ENCODE assay signal across 22 cellular contexts in genomic region chr12:102053062-102053349, GRCh38. TPM values are rescaled to one million over a fixed set of nuclear protein-coding genes. Genes with fewer than 3 reads are reported as not detected.
DNase-seq lines count a peak whose midpoint lies in the region; ATAC-seq, FAIRE-seq and TF ChIP-seq lines count a peak whose summit lies in the region.
"Had no signal": no experiment of that assay in that cellular context is flagged by ENCODE, and none has a peak within 500 bp of the region (broad histone marks: within the 10 kb centered on the region; RNA-seq: fewer than 3 reads in every experiment).

No MANE protein-coding gene starts in this region.

- TF ChIP-seq POLR2A in H1 (IDR thresholded peaks at IDR 0.05; ENCODE audit: control extremely low read depth in 1 of 2, low read depth in 2 of 2, low read length in 2 of 2) = no peak
- no peak for TF ChIP-seq POLR2A in sigmoid colon (IDR thresholded peaks at IDR 0.05)

- no peaks in the 10 kb centered on the region for H3K79me1 ChIP-seq in H1 (ENCODE audit: low read depth, low read length)

- no peak overlapping the region; the same call in 1 of the 2 replicates for H2BK5ac ChIP-seq in H1 (ENCODE audit: low read depth, low read length)

- H3K4me3 ChIP-seq in Caco-2 (ENCODE audit: low read depth, low read length) = no peak overlapping the region
- no peak overlapping the region for H3K4me3 ChIP-seq in H1 (ENCODE audit: extremely low read depth in 1 of 4, insufficient read depth in 2 of 4, low read depth in 3 of 4, low read length in 4 of 4)
- H3K4me3 ChIP-seq in sigmoid colon = no peak overlapping the region
- H3K4me3 ChIP-seq: MG63 had no signal

- no peak for TF ChIP-seq EP300 in H1 (IDR thresholded peaks at IDR 0.05; ENCODE audit: borderline replicate concordance in 1 of 2, low read depth in 2 of 2, low read length in 2 of 2)
- TF ChIP-seq EP300 in sigmoid colon (IDR thresholded peaks at IDR 0.05) = no peak

- H4K20me1 ChIP-seq in H1 (replicated peaks in 1 of 2; ENCODE audit: control insufficient read depth in 1 of 2, insufficient read depth in 2 of 2, low read length in 2 of 2) = no peaks in the 10 kb centered on the region

- no TSS peak for BruUV-seq in Caco-2 (replicated peaks; lab: Mats Ljungman, UMichigan)

- no peaks in the 10 kb centered on the region for H3K23me2 ChIP-seq in H1 (ENCODE audit: low read depth, low read length)

- no peaks in the 10 kb centered on the region for H3K79me2 ChIP-seq in H1 (ENCODE audit: control insufficient read depth in 1 of 2, insufficient read depth in 2 of 2, low read length in 2 of 2)

- no peak for DNase-seq in activated naive CD4-positive, alpha-beta T cell treated with Interleukin-2 at 50 U/mL for 16 hours
- DNase-seq in Caco-2 = no peak
- DNase-seq in H1 (ENCODE audit: low read depth in 1 of 2, low spot score in 2 of 2) = no peak
- DNase-seq in sigmoid colon = peak; percentile 63
- DNase-seq in osteocyte (ENCODE audit: extremely low spot score, unreplicated experiment) = no peak
- no peak for DNase-seq in foreskin keratinocyte
- no peak for DNase-seq in A172 (ENCODE audit: low spot score)
- DNase-seq: ACHN; CD4-positive, CD25-positive, alpha-beta regulatory T cell; DMS53; GOT3; KG1; MG63; NCI-H1694; NCI-H2029 treated with DMSO at 0.1 percent for 48 hours; NCI-H2227 treated with DMSO at 0.1 percent for 48 hours; NCI-H69; SK-N-SH had no signal

- H2AFZ ChIP-seq in H1 (ENCODE audit: low read length) = no peak overlapping the region

- no peak overlapping the region for H3K56ac ChIP-seq in H1 (replicated peaks; ENCODE audit: insufficient read length, low read depth, low read length)

- peaks cover 32% of the 10 kb centered on the region for H3K36me3 Mint-ChIP-seq in activated naive CD4-positive, alpha-beta T cell treated with anti-CD3 and anti-CD28 coated beads, Interleukin-2, amount 50 U/mL, for 24 hours
- H3K36me3 Mint-ChIP-seq in Caco-2 (ENCODE audit: insufficient read depth, unreplicated experiment) (peaks cover 25% of the 10 kb centered on the region), osteocyte (ENCODE audit: unreplicated experiment) (peaks cover 38% of the 10 kb centered on the region)

- H2BK12ac ChIP-seq in H1 (ENCODE audit: low read depth, low read length) = no peak overlapping the region

- H2BK15ac ChIP-seq in H1 (ENCODE audit: low read length) = no peak overlapping the region

- no peak overlapping the region for H3K27ac ChIP-seq in H1 (ENCODE audit: low read depth, low read length)
- H3K27ac ChIP-seq in sigmoid colon = no peak overlapping the region
- H3K27ac ChIP-seq in foreskin keratinocyte = no peak overlapping the region
- H3K27ac ChIP-seq: 22Rv1 had no signal

- POLR2A ChIA-PET in Caco-2 (lab: Charles Lee) (no interaction called here), H1 (lab: Charles Lee; ENCODE audit: partially characterized antibody) (interaction anchor here (1.6 kb wide), 1 partner anchor 8 kb away, joined by 6 read pairs; the partner anchor contains the start of gene WASHC3)

- no peak overlapping the region for H4K91ac ChIP-seq in H1 (replicated peaks; ENCODE audit: insufficient read length, low read length)

- TF ChIP-seq RAD21 in H1 (IDR thresholded peaks at IDR 0.05 in 1 of 2, conservative IDR thresholded peaks at IDR 0.05 in 1 of 2; ENCODE audit: low read depth in 2 of 2, low read length in 2 of 2) = no peak

- H3K27me3 ChIP-seq in Caco-2 (replicated peaks; ENCODE audit: control insufficient read depth, insufficient read depth, low read length) (no peaks in the 10 kb centered on the region), H1 (replicated peaks in 1 of 4; ENCODE audit: control insufficient read depth in 3 of 4, extremely low read depth in 1 of 4, insufficient read depth in 3 of 4, low read length in 3 of 4) (no peaks in the 10 kb centered on the region), sigmoid colon (no peaks in the 10 kb centered on the region), foreskin keratinocyte (no peaks in the 10 kb centered on the region)
- H3K27me3 ChIP-seq: MG63 had no signal

- no peak overlapping the region for H3K18ac ChIP-seq in H1 (ENCODE audit: extremely low read depth, low read length)

- H3K9me3 Mint-ChIP-seq in activated naive CD4-positive, alpha-beta T cell treated with anti-CD3 and anti-CD28 coated beads, Interleukin-2, amount 50 U/mL, for 24 hours = no peaks in the 10 kb centered on the region
- H3K9me3 Mint-ChIP-seq in Caco-2 (ENCODE audit: unreplicated experiment) = peaks cover 28% of the 10 kb centered on the region
- H3K9me3 Mint-ChIP-seq in osteocyte (ENCODE audit: unreplicated experiment) = no peaks in the 10 kb centered on the region

- H3K4me1 Mint-ChIP-seq in activated naive CD4-positive, alpha-beta T cell treated with anti-CD3 and anti-CD28 coated beads, Interleukin-2, amount 50 U/mL, for 24 hours = peaks cover 45% of the 10 kb centered on the region
- H3K4me1 Mint-ChIP-seq in Caco-2 (ENCODE audit: low read depth, unreplicated experiment) (peaks cover 25% of the 10 kb centered on the region), osteocyte (ENCODE audit: unreplicated experiment) (no peaks in the 10 kb centered on the region)

- H4K5ac ChIP-seq in H1 (ENCODE audit: insufficient read length, low read depth, low read length) = no peak overlapping the region

- H3K4me2 ChIP-seq in H1 (ENCODE audit: insufficient read depth in 1 of 2, low read depth in 2 of 2, low read length in 2 of 2) = no peak overlapping the region
- H3K4me2 ChIP-seq: SK-N-SH had no signal

- H2BK20ac ChIP-seq in H1 (ENCODE audit: low read length) = no peak overlapping the region

- H3K14ac ChIP-seq in H1 (ENCODE audit: insufficient read length) = no peak overlapping the region

- H3K27ac Mint-ChIP-seq in activated naive CD4-positive, alpha-beta T cell treated with anti-CD3 and anti-CD28 coated beads, Interleukin-2, amount 50 U/mL, for 24 hours = peak overlapping the region; percentile 46
- H3K27ac Mint-ChIP-seq in Caco-2 (ENCODE audit: unreplicated experiment) (peak overlapping the region; percentile 16), osteocyte (ENCODE audit: unreplicated experiment) (no peak overlapping the region)
- H3K27ac Mint-ChIP-seq: CD4-positive, CD25-positive, alpha-beta regulatory T cell had no signal

- no peaks in the 10 kb centered on the region for H3K27me3 Mint-ChIP-seq in activated naive CD4-positive, alpha-beta T cell treated with anti-CD3 and anti-CD28 coated beads, Interleukin-2, amount 50 U/mL, for 24 hours
- H3K27me3 Mint-ChIP-seq in Caco-2 (ENCODE audit: insufficient read depth, unreplicated experiment) (no peaks in the 10 kb centered on the region), osteocyte (ENCODE audit: unreplicated experiment) (no peaks in the 10 kb centered on the region)
- H3K27me3 Mint-ChIP-seq: CD4-positive, CD25-positive, alpha-beta regulatory T cell had no signal

- intact Hi-C loops in Caco-2 (cut with micrococcal nuclease; ENCODE audit: unreplicated experiment) (no loop called here), sigmoid colon (cut with DNase I) (no loop called here)

- H3K36me3 ChIP-seq in Caco-2 (ENCODE audit: control insufficient read depth, insufficient read depth, low read length) (no peaks in the 10 kb centered on the region), H1 (ENCODE audit: control insufficient read depth in 2 of 4, insufficient read depth in 4 of 4, low read length in 3 of 4) (no peaks in the 10 kb centered on the region), sigmoid colon (peaks cover 8 to 73% (median 13%) of the 10 kb centered on the region in 4 donors)

- no peak overlapping the region for H3K23ac ChIP-seq in H1 (ENCODE audit: insufficient read length)

- H4K8ac ChIP-seq in H1 (ENCODE audit: extremely low read depth, insufficient read depth, low read length) = peak overlapping the region; percentile 45; the same call in 1 of the 2 replicates

- TF ChIP-seq CTCF in Caco-2 (IDR thresholded peaks at IDR 0.05; ENCODE audit: insufficient read depth in 1 of 2, low read depth in 1 of 2, low read length in 1 of 2, severe bottlenecking in 1 of 2, unreplicated experiment in 1 of 2) (no peak), H1 (IDR thresholded peaks at IDR 0.05; ENCODE audit: control extremely low read depth in 1 of 3, insufficient read depth in 1 of 3, low read depth in 1 of 3, low read length in 3 of 3) (no peak), sigmoid colon (IDR thresholded peaks at IDR 0.05) (no peak), osteocyte (IDR thresholded peaks at IDR 0.05) (no peak), foreskin keratinocyte (conservative IDR thresholded peaks at IDR 0.05) (no peak)

- H3K4me3 Mint-ChIP-seq in activated naive CD4-positive, alpha-beta T cell treated with anti-CD3 and anti-CD28 coated beads, Interleukin-2, amount 50 U/mL, for 24 hours = no peak overlapping the region
- H3K4me3 Mint-ChIP-seq in Caco-2 (ENCODE audit: unreplicated experiment) (no peak overlapping the region), osteocyte (ENCODE audit: unreplicated experiment) (no peak overlapping the region)
- H3K4me3 Mint-ChIP-seq: CD4-positive, CD25-positive, alpha-beta regulatory T cell had no signal

- FAIRE-seq in H1 (lab: Jason Lieb, UNC) = no peak

- H2AK5ac ChIP-seq in H1 (ENCODE audit: low read depth, low read length) = no peak overlapping the region

- no peak overlapping the region for H2BK120ac ChIP-seq in H1 (replicated peaks; ENCODE audit: low read depth, low read length)

- no peak overlapping the region for H3K4ac ChIP-seq in H1 (replicated peaks; ENCODE audit: insufficient read length, low read depth, low read length)

- no peak for ATAC-seq in foreskin keratinocyte
- ATAC-seq: HCT116, Panc1 had no signal

- H3K9me3 ChIP-seq in Caco-2 (0 out of 2 replicates have a peak, but pooled peaks cover 3% of the 10 kb centered on the region), H1 (ENCODE audit: insufficient read depth in 2 of 2, low read depth in 1 of 2, low read length in 1 of 2) (no peaks in the 10 kb centered on the region), sigmoid colon (no peaks in the 10 kb centered on the region)
- H3K9me3 ChIP-seq: MG63, SK-N-SH had no signal

- CTCF ChIA-PET in Caco-2 (lab: Charles Lee) = no interaction called here
- CTCF ChIA-PET in H1 (lab: Charles Lee; ENCODE audit: partially characterized antibody) = interaction anchor here (1.4 to 1.5 kb wide), 2 partner anchors 11 to 21 kb away, joined by 3 read pairs; no protein-coding TSS in a partner anchor

- H3K9ac ChIP-seq in H1 (replicated peaks in 1 of 4; ENCODE audit: extremely low read depth in 1 of 4, low read depth in 3 of 4, low read length in 3 of 4) = no peak overlapping the region
- H3K9ac ChIP-seq: SK-N-SH had no signal

- H3K4me1 ChIP-seq in Caco-2 (peaks cover 17% of the 10 kb centered on the region), H1 (replicated peaks in 1 of 4; ENCODE audit: control insufficient read depth in 3 of 4, insufficient read depth in 4 of 4, low read length in 3 of 4) (no peaks in the 10 kb centered on the region), sigmoid colon (peaks cover 0 to 6% (median 0%) of the 10 kb centered on the region in 4 donors), foreskin keratinocyte (no peaks in the 10 kb centered on the region)

RNA-seq across cellular contexts. Expression of gene WASHC3, which starts 8.8 kb away (rescaled TPM):
- total RNA-seq in Caco-2 (2022) (40.4 and 43.2 TPM in 2 replicates), sigmoid colon (100 to 1,000 TPM in 1 of 4 donors, 10 to 100 TPM in 3; 90.0 to 115 (median 95.6) TPM), osteocyte (31.2 and 34.4 TPM in 2 replicates), foreskin keratinocyte (43.6 and 46.5 TPM in 2 replicates)
- total RNA-seq in H1 (2021; fragmentation: NEBNext Ultra II Directional; extraction: Animal tissue kit (Norgen Biotek cat#: 25700)) = 5.4 and 7.4 TPM in 2 replicates
- polyA plus RNA-seq in H1 (2011; rRNA removed) (4.6 and 8.3 TPM in 2 replicates), sigmoid colon (10 to 100 TPM; 45.0 to 52.0 (median 45.9) TPM), foreskin keratinocyte (52.4 and 57.3 TPM in 2 replicates)
- 9.2 TPM for polyA plus RNA-seq in H1 (2011; cell fraction: cytosol; rRNA removed)
- polyA plus RNA-seq in H1 (2011; cell fraction: nucleus; rRNA removed) = 5.0 TPM
- 6.5 to 9.1 TPM (median 7.9 TPM) in 4 replicates for polyA plus RNA-seq in H1 (2012, experiment 1 of 2)
- polyA plus RNA-seq in H1 (2012, experiment 2 of 2) = 1.9 TPM
- polyA plus RNA-seq in H1 (2013, experiment 1 of 2) = 12.2 TPM
- 12.5 TPM for polyA plus RNA-seq in H1 (2013, experiment 2 of 2)
- 4.7 and 10.9 TPM in 2 replicates for polyA minus RNA-seq in H1 (2011; rRNA and poly(A)+ RNA removed)
- polyA minus RNA-seq in H1 (2011; cell fraction: cytosol; rRNA and poly(A)+ RNA removed) = 5.7 TPM
- 6.5 TPM for polyA minus RNA-seq in H1 (2011; cell fraction: nucleus; rRNA and poly(A)+ RNA removed)
- 68.0 and 84.5 TPM in 2 replicates for total RNA-seq in A172 (2014; rRNA removed; shearing (Covaris generic))
